8 cellular contexts compared by ENCODE assay signal in genomic region chr9:127223810-127224177, GRCh38. TPM values are rescaled to one million over a fixed set of nuclear protein-coding genes. Genes with fewer than 3 reads are reported as not detected.
A peak's percentile ranks its signal among the peaks of the same experiment; 100 is the strongest.
DNase-seq lines count a peak whose midpoint lies in the region; FAIRE-seq and TF ChIP-seq lines count a peak whose summit lies in the region.

No MANE protein-coding gene starts in this region.

- H4K20me1 ChIP-seq in hepatocyte (ENCODE audit: insufficient read depth, poor library complexity, severe bottlenecking), result no peaks in the 10 kb centered on the region

- H3K27me3 ChIP-seq in HAP-1 (ENCODE audit: low read depth) (peaks cover 17% of the 10 kb centered on the region), WERI-Rb-1 (ENCODE audit: insufficient read depth, low read depth, severe bottlenecking) (no peaks in the 10 kb centered on the region), hepatocyte (no peaks in the 10 kb centered on the region), small intestine (ENCODE audit: control insufficient read depth in 2 of 2, insufficient read depth in 2 of 2, low read length in 2 of 2) (no peaks in the 10 kb centered on the region)

- H3K27ac ChIP-seq in WERI-Rb-1, result no peak overlapping the region
- H3K27ac ChIP-seq in hepatocyte, result peak overlapping the region; percentile 91
- H3K27ac ChIP-seq in small intestine (ENCODE audit: low read depth in 1 of 2, low read length in 1 of 2), result peak overlapping the region in 1 of 2 donors; percentile 45

- no peak for FAIRE-seq in small intestine (lab: Jason Lieb, UNC)

- peak in 1 of 2 experiments; percentile 46 for DNase-seq in HAP-1 (ENCODE audit: low spot score in 2 of 2)
- no peak for DNase-seq in WERI-Rb-1
- DNase-seq in hepatocyte (ENCODE audit: low spot score), result peak; percentile 18
- DNase-seq in small intestine, result peak; percentile 8
- DNase-seq in stimulated activated CD8-positive, alpha-beta memory T cell treated with anti-CD3 and anti-CD28 coated beads, Interleukin-4, amount 100 ng/mL, for 48 hours, result no peak
- no peak for DNase-seq in AG08396 (ENCODE audit: low spot score)
- DNase-seq in germinal center (ENCODE audit: low spot score), result no peak
- DNase-seq in SKM-1 treated with dmso at 0.1 percent for 144 hours (lab: John Stamatoyannopoulos, UW; ENCODE audit: unreplicated experiment), result no peak

- H3K79me2 ChIP-seq in hepatocyte, result no peaks in the 10 kb centered on the region

- peak overlapping the region; percentile 99 for H2AFZ ChIP-seq in hepatocyte

- WGBS in hepatocyte (ENCODE audit: low lambda C conversion rate, missing lambda C conversion rate), result 26% methylated on average over 8 of the region's 8 CpGs
- WGBS in small intestine, 3 donors, result 20 to 33% (median 22%) methylated on average over 8 of the region's 8 CpGs

- H3K4me1 ChIP-seq in HAP-1, result peaks cover 5% of the 10 kb centered on the region; the same call in 1 of the 2 replicates
- no peaks in the 10 kb centered on the region for H3K4me1 ChIP-seq in hepatocyte (ENCODE audit: insufficient read depth)
- H3K4me1 ChIP-seq in small intestine (ENCODE audit: control insufficient read depth in 2 of 2, insufficient read depth in 1 of 2, low read depth in 1 of 2, low read length in 1 of 2), result peaks cover 0 to 6% of the 10 kb centered on the region in 2 donors

- H3K9me3 ChIP-seq in HAP-1, result no peaks in the 10 kb centered on the region
- no peaks in the 10 kb centered on the region for H3K9me3 ChIP-seq in WERI-Rb-1 (ENCODE audit: severe bottlenecking)
- H3K9me3 ChIP-seq in hepatocyte (ENCODE audit: low read depth), result no peaks in the 10 kb centered on the region
- H3K9me3 ChIP-seq in small intestine (ENCODE audit: control insufficient read depth, low read depth), result no peaks in the 10 kb centered on the region

- in situ Hi-C loops in HAP-1 (cut with MboI; ENCODE audit: low sequenced_read_pairs), result no loop called here

- peak; percentile 22; the same call in 1 of the 2 replicates for TF ChIP-seq CTCF in WERI-Rb-1 (IDR thresholded peaks at IDR 0.05; ENCODE audit: low read depth, low read length)
- TF ChIP-seq CTCF in hepatocyte (IDR thresholded peaks at IDR 0.05; ENCODE audit: poor library complexity), result no peak

- H3K4me3 ChIP-seq in HAP-1 (peak overlapping the region; percentile 45), WERI-Rb-1 (ENCODE audit: low read depth, low read length) (peak overlapping the region; percentile 89), hepatocyte (no peak overlapping the region), small intestine (ENCODE audit: low read depth in 1 of 2, low read length in 2 of 2) (peak overlapping the region in 1 of 2 donors; percentile 57)

- H3K4me2 ChIP-seq in hepatocyte, result peak overlapping the region; percentile 97

- H3K36me3 ChIP-seq in HAP-1 (replicated peaks) (no peaks in the 10 kb centered on the region; the same call in 1 of the 2 replicates), WERI-Rb-1 (peaks cover 24% of the 10 kb centered on the region), hepatocyte (replicated peaks; ENCODE audit: insufficient read depth, low read depth) (no peaks in the 10 kb centered on the region), small intestine (ENCODE audit: control insufficient read depth in 2 of 2, insufficient read depth in 2 of 2, low read length in 2 of 2) (no peaks in the 10 kb centered on the region)

- no peaks in the 10 kb centered on the region for H3K9me2 ChIP-seq in hepatocyte (replicated peaks; ENCODE audit: insufficient read depth)

RNA-seq across cellular contexts. Expression of gene GARNL3, which starts 40.8 kb away (rescaled TPM):
- total RNA-seq in hepatocyte, result 10.5 and 14.5 TPM in 2 replicates
- polyA plus RNA-seq in hepatocyte (9.5 and 16.4 TPM in 2 replicates), small intestine (1 to 10 TPM; 1.6 to 4.9 (median 2.0) TPM)

Comparison
In these comparisons a context has a peak if more than half of its experiments do, and no peak if none do; other contexts are left out.
1. DNase-seq: peak in hepatocyte (single experiment) and small intestine (single experiment); none in WERI-Rb-1 (single experiment), stimulated activated CD8-positive, alpha-beta memory T cell treated with anti-CD3 and anti-CD28 coated beads, Interleukin-4, amount 100 ng/mL, for 48 hours (single experiment), AG08396 (single experiment), germinal center (single experiment) and SKM-1 treated with dmso at 0.1 percent for 144 hours (single experiment).